11 cellular contexts compared by ENCODE assay signal in genomic region chr10:33237736-33238624, GRCh38.
A peak's percentile ranks its signal among the peaks of the same experiment; 100 is the strongest.
DNase-seq lines count a peak whose midpoint lies in the region; ATAC-seq and TF ChIP-seq lines count a peak whose summit lies in the region.
"Had no signal": no experiment of that assay in that cellular context is flagged by ENCODE, and none has a peak within 500 bp of the region (broad histone marks: within the 10 kb centered on the region; RNA-seq: fewer than 3 reads in every experiment).

No MANE protein-coding gene starts in this region.

- ATAC-seq in HG02610 (IDR thresholded peaks at IDR 0.05; ENCODE audit: unreplicated experiment) = no peak
- ATAC-seq in HG03095 (IDR thresholded peaks at IDR 0.05; ENCODE audit: unreplicated experiment) = no peak

- DNase-seq in SIG-M5 treated with dmso at 0.1 percent for 504 hours (lab: John Stamatoyannopoulos, UW; ENCODE audit: unreplicated experiment) (peak; percentile 10), SIG-M5 (lab: John Stamatoyannopoulos, UW) (no peak), glomerular visceral epithelial cell (ENCODE audit: extremely low spot score) (peak; percentile 97), uterus (no peak)
- DNase-seq: NCI-H1436 had no signal

- H3K4me3 ChIP-seq in WI38 (ENCODE audit: low read depth, low read length) (peak overlapping the region; percentile 25; the same call in 1 of the 2 replicates), subcutaneous abdominal adipose tissue (ENCODE audit: low read depth in 1 of 5, low read length in 5 of 5) (no peak overlapping the region), uterus (no peak overlapping the region)
- H3K4me3 ChIP-seq: thoracic aorta had no signal

- no peak for TF ChIP-seq POLR2A in uterus (IDR thresholded peaks at IDR 0.05)

- H3K9ac ChIP-seq in subcutaneous abdominal adipose tissue (ENCODE audit: low read length in 5 of 5) = no peak overlapping the region

- TF ChIP-seq CTCF in WI38 (IDR thresholded peaks at IDR 0.05; ENCODE audit: low read depth, low read length) = no peak
- TF ChIP-seq CTCF in uterus (IDR thresholded peaks at IDR 0.05) = no peak

- H3K4me1 ChIP-seq in subcutaneous abdominal adipose tissue (ENCODE audit: control insufficient read depth in 5 of 5, insufficient read depth in 5 of 5, low read length in 5 of 5) = peaks cover 7 to 55% (median 44%) of the 10 kb centered on the region in 5 donors
- H3K4me1 ChIP-seq in uterus = peaks cover 11 to 23% of the 10 kb centered on the region in 2 donors

- H3K27ac ChIP-seq in subcutaneous abdominal adipose tissue (ENCODE audit: low read depth, low read length) (peak overlapping the region; percentile 5), uterus (no peak overlapping the region)
- H3K27ac ChIP-seq: 22Rv1, thoracic aorta had no signal

- no peaks in the 10 kb centered on the region for H3K9me3 ChIP-seq in subcutaneous abdominal adipose tissue (ENCODE audit: control insufficient read depth in 5 of 5, low read length in 5 of 5)
- H3K9me3 ChIP-seq in uterus = no peaks in the 10 kb centered on the region
- H3K9me3 ChIP-seq: thoracic aorta had no signal

- H3K36me3 ChIP-seq in subcutaneous abdominal adipose tissue (ENCODE audit: control insufficient read depth in 5 of 5, insufficient read depth in 5 of 5, low read length in 5 of 5) (peaks cover 8 to 53% (median 29%) of the 10 kb centered on the region in 5 donors), uterus (no peaks in the 10 kb centered on the region)
- H3K36me3 ChIP-seq: thoracic aorta had no signal

- intact Hi-C loops in uterus (cut with DNase I; ENCODE audit: low total_unique reads) = no loop called here

- no peaks in the 10 kb centered on the region for H3K27me3 ChIP-seq in subcutaneous abdominal adipose tissue (ENCODE audit: control insufficient read depth in 5 of 5, insufficient read depth in 4 of 5, low read length in 5 of 5)
- H3K27me3 ChIP-seq in uterus = no peaks in the 10 kb centered on the region

Comparison
In these comparisons a context has a peak if more than half of its experiments do, and no peak if none do; other contexts are left out.
1. DNase-seq: peak in SIG-M5 treated with dmso at 0.1 percent for 504 hours (single experiment) and glomerular visceral epithelial cell (single experiment); none in SIG-M5 (single experiment) and uterus (0 of 2).